ENCODE assay signal across 23 cellular contexts in the genomic region with DNA sequence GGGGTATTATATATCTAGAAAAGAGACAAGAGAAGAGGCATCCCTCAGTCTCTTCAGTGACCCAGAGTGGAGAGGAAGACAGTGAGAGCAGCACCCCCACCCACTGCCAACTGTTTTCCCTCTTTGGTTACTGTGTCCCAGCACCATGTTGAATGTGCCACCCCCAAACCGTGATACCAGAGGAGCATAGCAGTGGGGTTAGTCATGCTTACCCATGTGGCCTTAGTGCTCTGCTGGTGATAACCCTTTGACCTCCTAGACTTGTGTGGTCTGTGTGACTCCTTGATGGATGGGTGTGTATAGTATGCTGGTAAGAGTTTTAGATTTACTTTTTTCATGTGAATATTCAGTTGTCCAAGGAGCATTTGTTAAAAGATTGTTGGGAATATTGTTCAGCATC. TPM values are rescaled to one million over a fixed set of nuclear protein-coding genes. Genes with fewer than 3 reads are reported as not detected.
DNase-seq lines count a peak whose midpoint lies in the region; ATAC-seq, FAIRE-seq and TF ChIP-seq lines count a peak whose summit lies in the region.
"Had no signal": no experiment of that assay in that cellular context is flagged by ENCODE, and none has a peak within 500 bp of the region (broad histone marks: within the 10 kb centered on the region; RNA-seq: fewer than 3 reads in every experiment).

No MANE protein-coding gene starts in this region.

- H3K27ac ChIP-seq in HCT116 (ENCODE audit: low read depth, low read length) (no peak overlapping the region), colonic mucosa (no peak overlapping the region), testis (no peak overlapping the region)
- H3K27ac ChIP-seq: BLaER1, Peyer's patch, SJCRH30 had no signal

- 83% methylated on average over 1 of the region's 1 CpG for WGBS in testis, 2 donors

- no peaks in the 10 kb centered on the region for H4K20me1 ChIP-seq in HCT116 (ENCODE audit: insufficient read depth)
- H4K20me1 ChIP-seq: BLaER1 had no signal

- no peak for TF ChIP-seq RAD21 in HCT116 (IDR thresholded peaks at IDR 0.05; ENCODE audit: low read depth)

- no TSS peak for BruUV-seq in HCT116 (replicated peaks; lab: Mats Ljungman, UMichigan)

- no peaks in the 10 kb centered on the region for H3K79me2 ChIP-seq in HCT116 (ENCODE audit: insufficient read depth, low read length)

- intact Hi-C loops in HCT116 (cut with micrococcal nuclease) (no loop called here), colonic mucosa (cut with DNase I) (no loop called here), testis (cut with DNase I; ENCODE audit: low total_unique reads) (no loop called here)

- no peak for TF ChIP-seq CTCF in HCT116 (IDR thresholded peaks at IDR 0.05 in 2 of 3, conservative IDR thresholded peaks at IDR 0.05 in 1 of 3; ENCODE audit: borderline replicate concordance in 1 of 3, insufficient read depth in 1 of 3, low read depth in 2 of 3, low read length in 2 of 3)
- TF ChIP-seq CTCF in colonic mucosa (IDR thresholded peaks at IDR 0.05), result no peak
- TF ChIP-seq CTCF in testis (IDR thresholded peaks at IDR 0.05), result no peak

- H3K9me3 ChIP-seq in HCT116 (ENCODE audit: control insufficient read depth in 1 of 2, insufficient read depth in 1 of 2, low read depth in 1 of 2, low read length in 2 of 2) (no peaks in the 10 kb centered on the region), colonic mucosa (no peaks in the 10 kb centered on the region), testis (no peaks in the 10 kb centered on the region)
- H3K9me3 ChIP-seq: BLaER1, Peyer's patch, SJCRH30 had no signal

- no peak for DNase-seq in HCT116 (ENCODE audit: low read depth, low spot score)
- peak; percentile 77 for DNase-seq in RCC 7860 (ENCODE audit: low spot score)
- peak; percentile 1 for DNase-seq in glomerular visceral epithelial cell (ENCODE audit: extremely low spot score)
- no peak for DNase-seq in stimulated activated naive CD8-positive, alpha-beta T cell treated with anti-CD3 and anti-CD28 coated beads, Interleukin-15, Interleukin-2, amounts not matched to agents 100 U/mL and 50 U/mL, for 24 hours
- no peak for DNase-seq in colonic mucosa
- no peak for DNase-seq in NK-92 treated with Interleukin-12 subunit alpha and Interleukin-12 subunit beta, amount 100 ng/mL, for 24 hours (lab: John Stamatoyannopoulos, UW)
- DNase-seq in testis, result no peak
- DNase-seq: ACHN; CD4-positive, alpha-beta T cell; COR-L47; DND-41; H9; Kasumi-1; NCI-H1092; NCI-H146; NCI-H2029; NCI-H345; NCI-H524; NCI-H774; Peyer's patch; SJCRH30 had no signal

- POLR2A ChIA-PET in HCT116 (lab: Charles Lee), result no interaction called here

- no peak overlapping the region for H3K9ac ChIP-seq in HCT116 (ENCODE audit: low read length)
- no peak overlapping the region for H3K9ac ChIP-seq in colonic mucosa (ENCODE audit: low read depth in 2 of 2, low read length in 2 of 2)
- H3K9ac ChIP-seq: BLaER1 had no signal

- CTCF ChIA-PET in HCT116 (lab: Charles Lee), result no interaction called here

- no peaks in the 10 kb centered on the region for H3K36me3 ChIP-seq in HCT116 (ENCODE audit: control insufficient read depth in 1 of 2, insufficient read depth in 2 of 2, low read length in 2 of 2)
- H3K36me3 ChIP-seq in colonic mucosa, result no peaks in the 10 kb centered on the region
- no peaks in the 10 kb centered on the region for H3K36me3 ChIP-seq in testis (ENCODE audit: low read depth, missing control alignments)
- H3K36me3 ChIP-seq: BLaER1, Peyer's patch, SJCRH30 had no signal

- H3K4me1 ChIP-seq in HCT116 (ENCODE audit: control insufficient read depth in 1 of 2, insufficient read depth in 2 of 2, low read length in 2 of 2), result no peaks in the 10 kb centered on the region
- no peaks in the 10 kb centered on the region for H3K4me1 ChIP-seq in colonic mucosa
- H3K4me1 ChIP-seq in testis, result no peaks in the 10 kb centered on the region
- H3K4me1 ChIP-seq: BLaER1, Peyer's patch, SJCRH30 had no signal

- no peak overlapping the region for H3K4me2 ChIP-seq in HCT116 (ENCODE audit: low read length)
- H3K4me2 ChIP-seq: BLaER1 had no signal

- H3K4me3 ChIP-seq in HCT116 (replicated peaks in 1 of 2; ENCODE audit: low read depth in 1 of 2, low read length in 2 of 2) (no peak overlapping the region), colonic mucosa (no peak overlapping the region), testis (no peak overlapping the region)
- H3K4me3 ChIP-seq: BLaER1, Peyer's patch, SJCRH30 had no signal

- H3K9me2 ChIP-seq in HCT116 (ENCODE audit: insufficient read depth), result no peaks in the 10 kb centered on the region

- TF ChIP-seq POLR2A in HCT116 (IDR thresholded peaks at IDR 0.05; ENCODE audit: borderline replicate concordance, extremely low read depth, insufficient read depth, insufficient read length) (no peak), testis (IDR thresholded peaks at IDR 0.05) (no peak)

- H2AFZ ChIP-seq in HCT116 (ENCODE audit: low read depth, low read length, poor library complexity, severe bottlenecking), result no peak overlapping the region

- H3K27me3 ChIP-seq in HCT116 (ENCODE audit: insufficient read depth, low read length) (no peaks in the 10 kb centered on the region), colonic mucosa (no peaks in the 10 kb centered on the region), testis (no peaks in the 10 kb centered on the region)
- H3K27me3 ChIP-seq: BLaER1, Peyer's patch, SJCRH30 had no signal

- peak; percentile 40; the same call in 1 of the 2 replicates for ATAC-seq in HCT116
- ATAC-seq in stimulated activated naive CD8-positive, alpha-beta T cell treated with anti-CD3 and anti-CD28 coated beads, Interleukin-15, Interleukin-2, amounts not matched to agents 100 U/mL and 50 U/mL, for 24 hours, result peak; percentile 43

- peak; percentile 73 for FAIRE-seq in RCC 7860 (lab: Jason Lieb, UNC)
- FAIRE-seq: GM12891 had no signal

- RAD21 ChIA-PET in HCT116 (lab: Charles Lee; ENCODE audit: low non-redundant PET in 1 of 2, low total read pairs in 2 of 2, uncharacterized antibody in 2 of 2, unreplicated experiment in 2 of 2), result no interaction called here

TF ChIP-seq in HCT116, 20 proteins besides CTCF, POLR2A, EP300 and RAD21:
- no peak for TF ChIP-seq POLR2AphosphoS5 (IDR thresholded peaks at IDR 0.05; ENCODE audit: low read depth, low read length)
- no peak for TF ChIP-seq SIN3A (IDR thresholded peaks at IDR 0.05; ENCODE audit: low read depth)
- TF ChIP-seq JUND (IDR thresholded peaks at IDR 0.05), result no peak
- TF ChIP-seq EZH2phosphoT487 (IDR thresholded peaks at IDR 0.05; ENCODE audit: borderline replicate concordance), result no peak
- TF ChIP-seq TCF7L2 (IDR thresholded peaks at IDR 0.05; ENCODE audit: borderline replicate concordance, extremely low read depth, insufficient read depth, insufficient read length), result no peak
- TF ChIP-seq CEBPB (IDR thresholded peaks at IDR 0.05; ENCODE audit: low read depth), result no peak
- no peak for TF ChIP-seq CBX3 (IDR thresholded peaks at IDR 0.05; ENCODE audit: low read depth)
- TF ChIP-seq SP1 (IDR thresholded peaks at IDR 0.05; ENCODE audit: low read depth), result no peak
- TF ChIP-seq, protein P1, sequence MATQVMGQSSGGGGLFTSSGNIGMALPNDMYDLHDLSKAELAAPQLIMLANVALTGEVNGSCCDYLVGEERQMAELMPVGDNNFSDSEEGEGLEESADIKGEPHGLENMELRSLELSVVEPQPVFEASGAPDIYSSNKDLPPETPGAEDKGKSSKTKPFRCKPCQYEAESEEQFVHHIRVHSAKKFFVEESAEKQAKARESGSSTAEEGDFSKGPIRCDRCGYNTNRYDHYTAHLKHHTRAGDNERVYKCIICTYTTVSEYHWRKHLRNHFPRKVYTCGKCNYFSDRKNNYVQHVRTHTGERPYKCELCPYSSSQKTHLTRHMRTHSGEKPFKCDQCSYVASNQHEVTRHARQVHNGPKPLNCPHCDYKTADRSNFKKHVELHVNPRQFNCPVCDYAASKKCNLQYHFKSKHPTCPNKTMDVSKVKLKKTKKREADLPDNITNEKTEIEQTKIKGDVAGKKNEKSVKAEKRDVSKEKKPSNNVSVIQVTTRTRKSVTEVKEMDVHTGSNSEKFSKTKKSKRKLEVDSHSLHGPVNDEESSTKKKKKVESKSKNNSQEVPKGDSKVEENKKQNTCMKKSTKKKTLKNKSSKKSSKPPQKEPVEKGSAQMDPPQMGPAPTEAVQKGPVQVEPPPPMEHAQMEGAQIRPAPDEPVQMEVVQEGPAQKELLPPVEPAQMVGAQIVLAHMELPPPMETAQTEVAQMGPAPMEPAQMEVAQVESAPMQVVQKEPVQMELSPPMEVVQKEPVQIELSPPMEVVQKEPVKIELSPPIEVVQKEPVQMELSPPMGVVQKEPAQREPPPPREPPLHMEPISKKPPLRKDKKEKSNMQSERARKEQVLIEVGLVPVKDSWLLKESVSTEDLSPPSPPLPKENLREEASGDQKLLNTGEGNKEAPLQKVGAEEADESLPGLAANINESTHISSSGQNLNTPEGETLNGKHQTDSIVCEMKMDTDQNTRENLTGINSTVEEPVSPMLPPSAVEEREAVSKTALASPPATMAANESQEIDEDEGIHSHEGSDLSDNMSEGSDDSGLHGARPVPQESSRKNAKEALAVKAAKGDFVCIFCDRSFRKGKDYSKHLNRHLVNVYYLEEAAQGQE (IDR thresholded peaks at IDR 0.05; ENCODE audit: low read depth), result no peak
- TF ChIP-seq EZH2 (IDR thresholded peaks at IDR 0.05), result no peak
- TF ChIP-seq, protein P2, sequence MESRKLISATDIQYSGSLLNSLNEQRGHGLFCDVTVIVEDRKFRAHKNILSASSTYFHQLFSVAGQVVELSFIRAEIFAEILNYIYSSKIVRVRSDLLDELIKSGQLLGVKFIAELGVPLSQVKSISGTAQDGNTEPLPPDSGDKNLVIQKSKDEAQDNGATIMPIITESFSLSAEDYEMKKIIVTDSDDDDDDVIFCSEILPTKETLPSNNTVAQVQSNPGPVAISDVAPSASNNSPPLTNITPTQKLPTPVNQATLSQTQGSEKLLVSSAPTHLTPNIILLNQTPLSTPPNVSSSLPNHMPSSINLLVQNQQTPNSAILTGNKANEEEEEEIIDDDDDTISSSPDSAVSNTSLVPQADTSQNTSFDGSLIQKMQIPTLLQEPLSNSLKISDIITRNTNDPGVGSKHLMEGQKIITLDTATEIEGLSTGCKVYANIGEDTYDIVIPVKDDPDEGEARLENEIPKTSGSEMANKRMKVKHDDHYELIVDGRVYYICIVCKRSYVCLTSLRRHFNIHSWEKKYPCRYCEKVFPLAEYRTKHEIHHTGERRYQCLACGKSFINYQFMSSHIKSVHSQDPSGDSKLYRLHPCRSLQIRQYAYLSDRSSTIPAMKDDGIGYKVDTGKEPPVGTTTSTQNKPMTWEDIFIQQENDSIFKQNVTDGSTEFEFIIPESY (IDR thresholded peaks at IDR 0.05; ENCODE audit: extremely low read depth, insufficient replicate concordance, low read length), result no peak
- no peak for TF ChIP-seq FOSL1 (IDR thresholded peaks at IDR 0.05; ENCODE audit: low read depth)

RNA-seq across cellular contexts. Expression of a gene that starts 48.3 kb away (rescaled TPM):
- total RNA-seq in HCT116 (2021; ENCODE audit: unreplicated experiment) (4.4 TPM), colonic mucosa (under 1 TPM in 1 of 2 donors, not detected in 1; 0.07 TPM), testis (10 to 100 TPM; 36.5 to 38.9 TPM)
- 2.0 TPM in 2 replicates for polyA plus RNA-seq in HCT116 (2012)
- 13.7 TPM for polyA plus RNA-seq in testis (ENCODE audit: insufficient read depth, low read depth, low replicate concordance)
- total RNA-seq: H9, SJCRH30 had no signal

Comparison
In these comparisons a context has a peak if more than half of its experiments do, and no peak if none do; other contexts are left out.
1. DNase-seq: peak in RCC 7860 (single experiment) and glomerular visceral epithelial cell (single experiment); none in HCT116 (single experiment), stimulated activated naive CD8-positive, alpha-beta T cell treated with anti-CD3 and anti-CD28 coated beads, Interleukin-15, Interleukin-2, amounts not matched to agents 100 U/mL and 50 U/mL, for 24 hours (single experiment), colonic mucosa (single experiment), NK-92 treated with Interleukin-12 subunit alpha and Interleukin-12 subunit beta, amount 100 ng/mL, for 24 hours (single experiment) and testis (single experiment).